ENCODE assay signal across 24 cellular contexts in the genomic region with DNA sequence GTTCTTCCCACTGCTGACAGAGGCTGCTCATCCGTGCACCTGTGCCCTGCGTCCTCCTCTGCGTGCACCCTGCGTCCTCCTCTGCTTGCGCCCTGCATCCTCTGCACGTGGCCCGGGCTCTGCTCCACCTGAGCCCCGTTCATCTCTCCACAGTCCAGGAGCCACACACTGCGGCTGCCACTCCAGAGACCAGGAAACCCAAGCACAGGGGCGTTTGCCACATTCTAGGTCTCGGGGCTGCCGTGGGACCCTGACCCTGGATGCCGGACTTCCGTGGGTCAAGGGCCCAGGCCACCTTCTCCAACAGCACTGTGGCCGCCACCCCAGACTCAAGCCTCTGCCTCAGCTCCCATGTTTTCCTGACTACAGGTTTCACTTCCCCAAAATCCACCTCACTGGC.
"Had no signal": no experiment of that assay in that cellular context is flagged by ENCODE, and none has a peak within 500 bp of the region (broad histone marks: within the 10 kb centered on the region; RNA-seq: fewer than 3 reads in every experiment).

No MANE protein-coding gene starts in this region.

- H3K4me1 ChIP-seq: esophagus squamous epithelium, heart right ventricle, left ventricle myocardium inferior, right lobe of liver, testis, transverse colon had no signal

- H3K4me3 Mint-ChIP-seq: activated CD4-positive, alpha-beta T cell treated with anti-CD3 and anti-CD28 coated beads for 36 hours; activated CD8-positive, alpha-beta T cell treated with anti-CD3 and anti-CD28 coated beads, Interleukin-2, amount 10 ng/mL, durations not matched to agents 7 days and 5 days; nephron; T-helper 2 cell treated with Interferon-gamma antibody and Interleukin-4, amounts not matched to agents 5 μg/mL and 100 μg/mL, for 36 hours had no signal

- H3K4me1 Mint-ChIP-seq: activated CD4-positive, alpha-beta T cell treated with anti-CD3 and anti-CD28 coated beads for 36 hours; nephron had no signal

- H3K36me3 ChIP-seq: esophagus squamous epithelium, heart right ventricle, left ventricle myocardium inferior, neutrophil, right lobe of liver, transverse colon had no signal

- H3K27me3 ChIP-seq: esophagus squamous epithelium, heart right ventricle, neutrophil, right lobe of liver, testis, transverse colon had no signal

- H3K27me3 Mint-ChIP-seq: activated CD4-positive, alpha-beta T cell treated with anti-CD3 and anti-CD28 coated beads for 36 hours; progenitor cell of endocrine pancreas had no signal

- H3K4me3 ChIP-seq: esophagus squamous epithelium, heart right ventricle, right lobe of liver, transverse colon had no signal

- ATAC-seq: activated CD4-positive, alpha-beta T cell treated with anti-CD3 and anti-CD28 coated beads for 36 hours; activated CD8-positive, alpha-beta T cell treated with anti-CD3 and anti-CD28 coated beads, Interleukin-2, amount 10 ng/mL, durations not matched to agents 7 days and 5 days; heart right ventricle; right lobe of liver had no signal

- DNase-seq: activated CD4-positive, alpha-beta T cell treated with anti-CD3 and anti-CD28 coated beads for 36 hours; activated CD4-positive, CD25-positive, alpha-beta regulatory T cell; activated CD8-positive, alpha-beta T cell treated with anti-CD3 and anti-CD28 coated beads, Interleukin-2, amount 10 ng/mL, durations not matched to agents 7 days and 5 days; activated gamma-delta T cell; activated naive CD4-positive, alpha-beta T cell treated with anti-CD3 and anti-CD28 coated beads, Interleukin-2, amount 50 U/mL, for 16 hours; anterior cingulate cortex; dermis blood vessel endothelial cell; effector CD4-positive, alpha-beta T cell; esophagus squamous epithelium; foreskin melanocyte; heart right ventricle; left ventricle myocardium inferior; right lobe of liver; small intestine; stimulated activated CD4-positive, alpha-beta T cell treated with anti-CD3 and anti-CD28 coated beads, Interleukin-2, amount 100 ng/mL, for 24 hours; stimulated activated naive CD4-positive, alpha-beta T cell; T-helper 1 cell; testis; transverse colon had no signal

- H3K9me3 ChIP-seq: esophagus squamous epithelium, right lobe of liver, testis, transverse colon had no signal

- H3K27ac ChIP-seq: epithelial cell of prostate, esophagus squamous epithelium, heart right ventricle, neutrophil, right lobe of liver, testis, transverse colon had no signal

- H3K27ac Mint-ChIP-seq: activated CD4-positive, alpha-beta T cell treated with anti-CD3 and anti-CD28 coated beads for 36 hours; activated CD8-positive, alpha-beta T cell treated with anti-CD3 and anti-CD28 coated beads, Interleukin-2, amount 10 ng/mL, durations not matched to agents 7 days and 5 days; nephron; progenitor cell of endocrine pancreas; T-helper 2 cell treated with Interferon-gamma antibody and Interleukin-4, amounts not matched to agents 5 μg/mL and 100 μg/mL, for 36 hours had no signal
